Comparison of ENCODE assay signal across 21 cellular contexts in genomic region chr6:50116390-50116789, GRCh38.
"Had no signal": no experiment of that assay in that cellular context is flagged by ENCODE, and none has a peak within 500 bp of the region (broad histone marks: within the 10 kb centered on the region; RNA-seq: fewer than 3 reads in every experiment).

No MANE protein-coding gene starts in this region.

- H3K27ac Mint-ChIP-seq: activated B cell treated with CpG ODN at 0.5 μM for 24 hours; activated CD8-positive, alpha-beta T cell treated with anti-CD3 and anti-CD28 coated beads for 36 hours; activated naive CD4-positive, alpha-beta T cell treated with anti-CD3 and anti-CD28 coated beads, Interleukin-2, amount 50 U/mL, for 24 hours; activated naive CD8-positive, alpha-beta T cell treated with anti-CD3 and anti-CD28 coated beads, Interleukin-2, amount 50 U/mL, for 24 hours; activated T-helper 2 cell treated with anti-CD3 and anti-CD28 coated beads, Interferon-gamma antibody, Interleukin-2, Interleukin-4, amounts not matched to agents 10 μg/mL and 5 μg/mL and 100 μg/mL, durations not matched to agents 14 hours and 24 hours and 36 hours; nephron; progenitor cell of endocrine pancreas had no signal

- H3K9me3 Mint-ChIP-seq: activated B cell treated with CpG ODN at 0.5 μM for 24 hours; activated CD8-positive, alpha-beta T cell treated with anti-CD3 and anti-CD28 coated beads for 36 hours; activated naive CD4-positive, alpha-beta T cell treated with anti-CD3 and anti-CD28 coated beads, Interleukin-2, amount 50 U/mL, for 24 hours; activated naive CD8-positive, alpha-beta T cell treated with anti-CD3 and anti-CD28 coated beads, Interleukin-2, amount 50 U/mL, for 24 hours; activated T-helper 2 cell treated with anti-CD3 and anti-CD28 coated beads, Interferon-gamma antibody, Interleukin-2, Interleukin-4, amounts not matched to agents 10 μg/mL and 5 μg/mL and 100 μg/mL, durations not matched to agents 14 hours and 24 hours and 36 hours; nephron had no signal

- H3K4me3 Mint-ChIP-seq: activated B cell treated with CpG ODN at 0.5 μM for 24 hours; activated CD8-positive, alpha-beta T cell treated with anti-CD3 and anti-CD28 coated beads for 36 hours; activated naive CD4-positive, alpha-beta T cell treated with anti-CD3 and anti-CD28 coated beads, Interleukin-2, amount 50 U/mL, for 24 hours; activated naive CD8-positive, alpha-beta T cell treated with anti-CD3 and anti-CD28 coated beads, Interleukin-2, amount 50 U/mL, for 24 hours; nephron had no signal

- H3K36me3 Mint-ChIP-seq: activated naive CD4-positive, alpha-beta T cell treated with anti-CD3 and anti-CD28 coated beads, Interleukin-2, amount 50 U/mL, for 24 hours had no signal

- H3K4me1 Mint-ChIP-seq: activated B cell treated with CpG ODN at 0.5 μM for 24 hours; activated naive CD4-positive, alpha-beta T cell treated with anti-CD3 and anti-CD28 coated beads, Interleukin-2, amount 50 U/mL, for 24 hours; activated naive CD8-positive, alpha-beta T cell treated with anti-CD3 and anti-CD28 coated beads, Interleukin-2, amount 50 U/mL, for 24 hours; nephron had no signal

- H3K27me3 Mint-ChIP-seq: activated B cell treated with CpG ODN at 0.5 μM for 24 hours; activated CD8-positive, alpha-beta T cell treated with anti-CD3 and anti-CD28 coated beads for 36 hours; activated naive CD4-positive, alpha-beta T cell treated with anti-CD3 and anti-CD28 coated beads, Interleukin-2, amount 50 U/mL, for 24 hours; activated naive CD8-positive, alpha-beta T cell treated with anti-CD3 and anti-CD28 coated beads, Interleukin-2, amount 50 U/mL, for 24 hours; progenitor cell of endocrine pancreas had no signal

- ATAC-seq: activated CD8-positive, alpha-beta T cell treated with anti-CD3 and anti-CD28 coated beads for 36 hours; activated naive CD8-positive, alpha-beta T cell treated with anti-CD3 and anti-CD28 coated beads, Interleukin-2, amount 50 U/mL, for 24 hours; esophagus mucosa; left cardiac atrium; right lobe of liver had no signal

- DNase-seq: activated B cell treated with CpG ODN at 0.5 μM for 24 hours; activated CD4-positive, alpha-beta T cell treated with anti-CD3 and anti-CD28 coated beads, Interleukin-2, amount 50 U/mL, for 1 hour; activated CD8-positive, alpha-beta T cell treated with anti-CD3 and anti-CD28 coated beads for 36 hours; activated naive CD8-positive, alpha-beta T cell treated with anti-CD3 and anti-CD28 coated beads, Interleukin-2, amount 50 U/mL, for 24 hours; activated T-cell treated with anti-CD3 and anti-CD28 coated beads, Interleukin-2, amount 50 U/mL, for 48 hours; amygdala; caudate nucleus; foreskin fibroblast; head of caudate nucleus; hippocampal formation; left cardiac atrium; mammary epithelial cell; ovary; right lobe of liver; stimulated activated CD4-positive, alpha-beta T cell treated with anti-CD3 and anti-CD28 coated beads, Interleukin-2, amount 100 ng/mL, for 48 hours; stimulated activated naive CD4-positive, alpha-beta T cell treated with Interleukin-2 at 50 U/mL for 16 hours had no signal
